18 cellular contexts compared by ENCODE assay signal in the genomic region with DNA sequence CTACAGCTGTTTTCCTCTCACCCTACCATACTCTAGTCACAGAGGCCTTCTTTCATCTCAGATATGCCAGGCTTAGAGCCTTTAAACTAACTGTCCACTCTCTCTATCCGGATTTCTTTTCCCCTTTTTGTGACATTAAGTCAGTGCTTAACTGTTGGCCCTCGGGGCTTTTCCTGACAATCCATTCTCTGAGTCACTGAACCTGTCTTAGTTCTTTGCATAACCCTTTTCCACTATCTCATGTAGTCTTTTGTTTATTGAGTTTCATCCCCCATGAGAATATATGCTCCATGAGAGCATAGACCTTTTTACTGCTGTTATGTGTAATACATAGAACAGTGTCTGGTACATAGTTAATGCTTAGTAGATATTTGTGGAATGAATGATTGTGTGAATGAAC.
DNase-seq lines count a peak whose midpoint lies in the region; TF ChIP-seq lines count a peak whose summit lies in the region.
"Had no signal": no experiment of that assay in that cellular context is flagged by ENCODE, and none has a peak within 500 bp of the region (broad histone marks: within the 10 kb centered on the region; RNA-seq: fewer than 3 reads in every experiment).

No MANE protein-coding gene starts in this region.

- no peaks in the 10 kb centered on the region for H3K36me3 ChIP-seq in BJ (ENCODE audit: control insufficient read depth, insufficient read depth, low read length)
- H3K36me3 ChIP-seq in HUES64 (ENCODE audit: insufficient read depth, low read length): no peaks in the 10 kb centered on the region
- H3K36me3 ChIP-seq in adipocyte (ENCODE audit: control insufficient read depth, insufficient read depth, low read length, severe bottlenecking): no peaks in the 10 kb centered on the region
- no peaks in the 10 kb centered on the region for H3K36me3 ChIP-seq in osteoblast (ENCODE audit: insufficient read depth, low read length)
- H3K36me3 ChIP-seq: heart right ventricle had no signal

- CTCF ChIA-PET in BJ (lab: Yijun Ruan, JAX): interaction anchor here (1.1 kb wide), 1 partner anchor 12 kb away, joined by 3 read pairs; no protein-coding TSS in a partner anchor

- POLR2A ChIA-PET in BJ (lab: Charles Lee): no interaction called here

- H3K4me2 ChIP-seq in osteoblast (ENCODE audit: insufficient read depth, low read length): no peak overlapping the region
- H3K4me2 ChIP-seq: BLaER1 treated with 17β-estradiol and CSF1 and Interleukin-3, amounts not matched to agents 10 nM and 100 nM had no signal

- H3K79me2 ChIP-seq in osteoblast (ENCODE audit: insufficient read depth, low read length): no peaks in the 10 kb centered on the region

- H3K4me1 ChIP-seq in HUES64 (ENCODE audit: insufficient read depth, low read length) (peaks cover 60% of the 10 kb centered on the region), adipocyte (ENCODE audit: control insufficient read depth, insufficient read depth, low read length) (peaks cover 10% of the 10 kb centered on the region), osteoblast (ENCODE audit: insufficient read depth, low read length) (peaks cover 7% of the 10 kb centered on the region)

- peak overlapping the region; percentile 24; the same call in 1 of the 2 replicates for H3K27ac ChIP-seq in HUES64 (ENCODE audit: low read depth, low read length)
- H3K27ac ChIP-seq in osteoblast (ENCODE audit: low read depth, low read length): no peak overlapping the region
- H3K27ac ChIP-seq: BLaER1 treated with 17β-estradiol and CSF1 and Interleukin-3, amounts not matched to agents 10 nM and 100 nM had no signal

- TF ChIP-seq CTCF in BJ (IDR thresholded peaks at IDR 0.05; ENCODE audit: insufficient read depth, low read depth, low read length) (no peak), osteoblast (IDR thresholded peaks at IDR 0.05; ENCODE audit: extremely low read depth, low read depth, low read length) (no peak)

- no peak overlapping the region for H2AFZ ChIP-seq in osteoblast (ENCODE audit: low read length)

- no peak overlapping the region for H3K4me3 ChIP-seq in BJ (ENCODE audit: low read depth, low read length)
- H3K4me3 ChIP-seq in HUES64 (ENCODE audit: low read length): no peak overlapping the region
- H3K4me3 ChIP-seq in adipocyte (ENCODE audit: low read length): no peak overlapping the region
- H3K4me3 ChIP-seq in osteoblast (ENCODE audit: insufficient read depth, low read length): no peak overlapping the region
- H3K4me3 ChIP-seq: BLaER1 treated with 17β-estradiol and CSF1 and Interleukin-3, amounts not matched to agents 10 nM and 100 nM; heart right ventricle; lung had no signal

- no peak overlapping the region for H3K9ac ChIP-seq in HUES64 (ENCODE audit: low read depth, low read length)
- no peak overlapping the region for H3K9ac ChIP-seq in adipocyte (ENCODE audit: low read length)
- H3K9ac ChIP-seq: BLaER1 treated with 17β-estradiol and CSF1 and Interleukin-3, amounts not matched to agents 10 nM and 100 nM had no signal

- WGBS in HUES64: 47% methylated on average over 2 of the region's 2 CpGs

- DNase-seq in BJ (ENCODE audit: low read depth) (peak; percentile 55), adipocyte (ENCODE audit: low read depth) (peak; percentile 80), hepatic stellate cell (ENCODE audit: low spot score) (peak; percentile 5), SHP77 (lab: John Stamatoyannopoulos, UW) (no peak), osteoblast (ENCODE audit: insufficient read length, low spot score, missing footprints) (no peak), NK-92 (lab: John Stamatoyannopoulos, UW; ENCODE audit: unreplicated experiment) (no peak)
- DNase-seq in activated T-cell treated with anti-CD3 and anti-CD28 coated beads, Interleukin-2, amount 50 U/mL, for 48 hours: no peak
- DNase-seq: activated CD8-positive, alpha-beta memory T cell treated with anti-CD3 and anti-CD28 coated beads for 24 hours; effector memory CD4-positive, alpha-beta T cell; GF-D8; heart right ventricle; KG1; NCI-H1930; stimulated activated CD4-positive, alpha-beta T cell treated with anti-CD3 and anti-CD28 coated beads, Interleukin-2, amount 100 ng/mL, for 48 hours; stimulated activated naive CD4-positive, alpha-beta T cell treated with Interleukin-2 at 50 U/mL for 16 hours had no signal

- H3K9me3 ChIP-seq in HUES64 (ENCODE audit: insufficient read depth, low read depth, low read length) (no peaks in the 10 kb centered on the region), adipocyte (ENCODE audit: control insufficient read depth, low read length) (no peaks in the 10 kb centered on the region), osteoblast (ENCODE audit: low read depth, low read length) (no peaks in the 10 kb centered on the region)
- H3K9me3 ChIP-seq: heart right ventricle had no signal

- H4K20me1 ChIP-seq in osteoblast (ENCODE audit: insufficient read depth, low read length): no peaks in the 10 kb centered on the region
- H4K20me1 ChIP-seq: BLaER1 treated with 17β-estradiol and CSF1 and Interleukin-3, amounts not matched to agents 10 nM and 100 nM had no signal

- H3K27me3 ChIP-seq in BJ (ENCODE audit: control insufficient read depth, insufficient read depth, low read length): no peaks in the 10 kb centered on the region
- H3K27me3 ChIP-seq in HUES64 (ENCODE audit: insufficient read depth, low read length): no peaks in the 10 kb centered on the region
- H3K27me3 ChIP-seq in adipocyte (replicated peaks; ENCODE audit: control insufficient read depth, insufficient read depth, low read length): no peaks in the 10 kb centered on the region
- H3K27me3 ChIP-seq in osteoblast (ENCODE audit: insufficient read depth, low read length): no peaks in the 10 kb centered on the region
- H3K27me3 ChIP-seq: BLaER1 treated with 17β-estradiol and CSF1 and Interleukin-3, amounts not matched to agents 10 nM and 100 nM; heart right ventricle had no signal

Comparison
In these comparisons a context has a peak if more than half of its experiments do, and no peak if none do; other contexts are left out.
1. DNase-seq: peak in BJ (single experiment), adipocyte (single experiment) and hepatic stellate cell (single experiment); none in activated T-cell treated with anti-CD3 and anti-CD28 coated beads, Interleukin-2, amount 50 U/mL, for 48 hours (0 of 2), SHP77 (0 of 2), osteoblast (single experiment) and NK-92 (single experiment).